Comparison of ENCODE assay signal across 8 cellular contexts in the genomic region with DNA sequence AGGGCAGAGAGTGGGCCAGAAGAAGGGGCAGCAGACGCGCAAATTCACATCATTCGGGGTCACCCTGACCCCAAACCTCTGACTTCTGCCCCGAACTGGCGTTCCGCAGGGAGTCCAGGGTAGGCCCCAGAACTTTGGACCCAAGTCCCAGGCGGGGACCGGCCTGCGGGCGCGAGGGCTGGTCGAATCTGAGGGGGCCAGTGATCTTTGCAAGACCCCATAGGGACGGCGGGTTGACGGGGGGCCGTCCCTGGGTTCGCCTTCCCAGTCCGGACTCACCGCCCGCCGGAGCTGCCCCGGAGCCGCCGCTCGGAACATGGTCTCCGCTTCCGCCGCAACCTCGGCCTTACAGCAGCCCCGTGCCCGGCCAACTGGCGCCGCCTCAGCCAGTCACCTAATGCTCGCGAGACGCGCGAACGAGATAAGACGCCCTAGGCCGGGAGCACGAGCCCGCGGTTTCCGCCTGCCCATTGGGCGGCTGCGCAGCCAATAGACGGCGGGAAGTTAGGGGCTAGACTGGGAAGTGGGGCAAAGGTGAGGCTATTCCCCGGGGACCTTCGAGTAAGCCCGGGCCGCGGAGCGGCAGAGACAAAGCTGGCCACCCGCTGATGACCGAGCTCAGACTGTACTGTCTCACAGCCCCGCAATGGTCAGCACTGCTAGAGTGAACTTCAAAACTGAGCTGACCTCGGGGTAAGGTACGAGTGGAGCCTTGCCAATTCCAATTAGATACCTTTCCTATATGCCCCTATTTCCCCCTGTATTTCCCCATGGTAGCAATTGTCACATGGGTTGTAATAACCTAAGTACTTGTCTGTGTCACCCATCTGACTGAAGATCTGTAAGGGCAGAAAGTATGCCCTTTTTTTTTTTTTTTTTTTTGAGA. TPM values are rescaled to one million over a fixed set of nuclear protein-coding genes. Genes with fewer than 3 reads are reported as not detected.
DNase-seq lines count a peak whose midpoint lies in the region; ATAC-seq and TF ChIP-seq lines count a peak whose summit lies in the region.

A gene (minus strand): TSS at position 399 of the 886 bp plus-strand sequence. CDS start 81 bp downstream, at position 318.

- POLR2A ChIA-PET in T-cell (lab: Charles Lee) = interaction anchor here in 1 of 2 donors (0.6 kb wide), 1 partner anchor 40 kb away, joined by 3 read pairs; no protein-coding TSS in a partner anchor

- 0 to 1% (median 1%) methylated on average over 60 of the region's 60 CpGs for WGBS in adipose tissue, 3 donors
- WGBS in heart right ventricle, 2 donors = 1% methylated on average over 60 of the region's 60 CpGs
- 0 to 1% methylated on average over 13 to 39 of the region's 60 CpGs for WGBS in upper lobe of left lung, 2 donors

- CTCF ChIA-PET in T-cell (lab: Charles Lee) = no interaction called here

- H3K27ac Mint-ChIP-seq in T-cell = peak within 1 kb of the TSS; percentile 71 to 78

- no peaks in the 10 kb centered on the region for H3K9me3 Mint-ChIP-seq in T-cell

- H3K4me1 Mint-ChIP-seq in T-cell = peaks cover 36 to 51% (median 37%) of the 10 kb centered on the region in 3 donors

- TF ChIP-seq POLR2A in upper lobe of left lung (IDR thresholded peaks at IDR 0.05) = peak in 3 of 4 donors; percentile 86 to 95 (median 95)

- H3K27ac ChIP-seq in adipose tissue (ENCODE audit: low read depth, low read length) = peak within 1 kb of the TSS; percentile 9
- H3K27ac ChIP-seq in heart right ventricle = peak within 1 kb of the TSS; percentile 66 to 95 (median 90)
- peak within 1 kb of the TSS; percentile 89 to 93 (median 92) for H3K27ac ChIP-seq in upper lobe of left lung

- H3K27me3 Mint-ChIP-seq in T-cell = no peaks in the 10 kb centered on the region

- H3K4me3 ChIP-seq in heart right ventricle = peak within 1 kb of the TSS; percentile 76 to 94 (median 87)
- H3K4me3 ChIP-seq in upper lobe of left lung = peak within 1 kb of the TSS; percentile 66 to 86 (median 76)

- peak within 1 kb of the TSS; percentile 87 to 92 (median 87) for H3K4me3 Mint-ChIP-seq in T-cell

- no peak for TF ChIP-seq EP300 in upper lobe of left lung (IDR thresholded peaks at IDR 0.05)

- DNase-seq in GM13976 (ENCODE audit: low spot score) = peak; percentile 100
- peak; percentile 83 for DNase-seq in NCI-H1436 treated with DMSO at 0.1 percent for 48 hours (lab: John Stamatoyannopoulos, UW)
- DNase-seq in T-cell = peak; percentile 62 to 88 (median 79)
- peak; percentile 97 to 99 for DNase-seq in heart right ventricle
- peak; percentile 99 for DNase-seq in posterior vena cava (ENCODE audit: low spot score)
- peak; percentile 97 to 98 for DNase-seq in upper lobe of left lung

- H3K4me1 ChIP-seq in heart right ventricle (peaks cover 8 to 54% (median 28%) of the 10 kb centered on the region in 9 donors), upper lobe of left lung (peaks cover 4 to 16% (median 11%) of the 10 kb centered on the region in 4 donors)

- in situ Hi-C loops in GM13976 (cut with MboI; ENCODE audit: low sequenced_read_pairs, unreplicated experiment) = no loop called here

- ATAC-seq in HG02852 (IDR thresholded peaks at IDR 0.05; ENCODE audit: unreplicated experiment) (peak; percentile 96), T-cell (replicated peaks in 1 of 4) (peak; percentile 96 to 98 (median 98)), heart right ventricle (peak; percentile 98 to 100 (median 99)), upper lobe of left lung (ENCODE audit: low FRiP score in 2 of 2) (peak; percentile 98 to 99)

- H3K36me3 Mint-ChIP-seq in T-cell = no peaks in the 10 kb centered on the region

- TF ChIP-seq CTCF in GM13976 (IDR thresholded peaks at IDR 0.05; ENCODE audit: borderline replicate concordance, control extremely low read depth, extremely low read depth, insufficient read depth, missing control alignments) (no peak), heart right ventricle (IDR thresholded peaks at IDR 0.05) (no peak), upper lobe of left lung (IDR thresholded peaks at IDR 0.05) (peak in 1 of 6 experiments; percentile 3)

- H3K36me3 ChIP-seq in heart right ventricle (no peaks in the 10 kb centered on the region), upper lobe of left lung (no peaks in the 10 kb centered on the region)

- no peaks in the 10 kb centered on the region for H3K9me3 ChIP-seq in heart right ventricle
- H3K9me3 ChIP-seq in upper lobe of left lung = no peaks in the 10 kb centered on the region

- H3K27me3 ChIP-seq in heart right ventricle = no peaks in the 10 kb centered on the region
- H3K27me3 ChIP-seq in upper lobe of left lung = no peaks in the 10 kb centered on the region

- intact Hi-C loops in heart right ventricle (cut with DNase I) (no loop called here), posterior vena cava (cut with DNase I) (loop anchor here in 1 of 2 donors (10.0 kb wide), 1 partner anchor 107 kb away; no protein-coding TSS in a partner anchor)

RNA-seq across cellular contexts. Expression of the gene that starts here (rescaled TPM):
- total RNA-seq in T-cell = 10 to 100 TPM; 34.6 to 53.9 (median 50.4) TPM
- polyA plus RNA-seq in adipose tissue = 100 to 1,000 TPM in 2 of 3 donors, 10 to 100 TPM in 1; 64.6 to 277 (median 140) TPM
- 100 to 1,000 TPM; 327 to 541 (median 464) TPM for total RNA-seq in heart right ventricle
- polyA plus RNA-seq in heart right ventricle = 100 to 1,000 TPM; 103 to 217 TPM
- total RNA-seq in posterior vena cava = 10 to 100 TPM; 68.6 to 98.4 TPM
- total RNA-seq in upper lobe of left lung = 10 to 100 TPM; 31.6 to 82.9 (median 68.7) TPM

Comparison
In these comparisons a context has a peak if more than half of its experiments do, and no peak if none do; other contexts are left out.
1. Peak in every context shown above with its lines: DNase-seq, ATAC-seq, H3K4me3 ChIP-seq and H3K27ac ChIP-seq.
2. H3K27ac ChIP-seq: peak in every context shown above with its lines; median percentile 92 in upper lobe of left lung; 90 in heart right ventricle; 9 in adipose tissue.